Comparison of ENCODE assay signal across 22 cellular contexts in the genomic region with DNA sequence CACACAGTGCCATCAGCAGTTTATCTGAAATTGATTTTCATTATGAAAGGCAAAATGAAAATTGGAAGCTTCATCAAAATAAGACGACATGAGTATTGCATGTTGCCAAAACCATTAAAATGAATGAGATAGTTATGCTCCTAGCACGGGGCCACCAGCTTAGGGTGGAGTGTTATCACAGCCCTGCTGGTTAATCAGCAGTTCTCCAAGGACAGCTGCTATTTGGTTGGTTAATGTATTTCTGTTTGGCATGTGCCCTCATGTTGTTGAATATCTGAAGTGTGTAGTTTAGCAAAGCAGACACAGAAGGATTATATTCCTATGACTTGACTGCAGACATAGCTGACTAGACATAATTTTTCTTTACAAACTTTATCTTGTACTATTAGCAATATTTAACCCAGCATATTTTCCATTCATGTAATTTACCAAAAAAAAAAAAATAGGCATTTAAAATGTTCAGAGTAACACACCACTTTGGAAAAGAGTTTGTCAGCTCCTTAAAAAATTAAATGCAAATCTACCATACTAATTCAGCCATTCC.
"Had no signal": no experiment of that assay in that cellular context is flagged by ENCODE, and none has a peak within 500 bp of the region (broad histone marks: within the 10 kb centered on the region; RNA-seq: fewer than 3 reads in every experiment).

No MANE protein-coding gene starts in this region.

- H3K27ac ChIP-seq: breast epithelium, esophagus muscularis mucosa, gastrocnemius medialis, neural progenitor cell, thoracic aorta had no signal

- ATAC-seq: activated CD4-positive, alpha-beta T cell treated with anti-CD3 and anti-CD28 coated beads for 36 hours; activated T-helper 17 cell treated with anti-CD3 and anti-CD28 coated beads, Interleukin-2, amount 50 U/mL, for 72 hours; gastrocnemius medialis; left colon; naive thymus-derived CD8-positive, alpha-beta T cell had no signal

- H3K9me3 ChIP-seq: breast epithelium, esophagus muscularis mucosa, gastrocnemius medialis, thoracic aorta had no signal

- H3K9ac ChIP-seq: neural progenitor cell had no signal

- H3K27me3 ChIP-seq: breast epithelium, esophagus muscularis mucosa, gastrocnemius medialis, neural progenitor cell had no signal

- H3K4me1 ChIP-seq: breast epithelium, esophagus muscularis mucosa, gastrocnemius medialis, neural progenitor cell had no signal

- H3K4me3 ChIP-seq: breast epithelium, esophagus muscularis mucosa, gastrocnemius medialis, lung, neural progenitor cell, thoracic aorta had no signal

- DNase-seq: activated B cell treated with CpG ODN at 0.5 μM for 24 hours; activated CD4-positive, alpha-beta T cell treated with anti-CD3 and anti-CD28 coated beads for 36 hours; activated CD4-positive, alpha-beta T cell treated with anti-CD3 and anti-CD28 coated beads, Interleukin-2, amount 50 U/mL, for 4 hours; activated CD8-positive, alpha-beta memory T cell treated with anti-CD3 and anti-CD28 coated beads for 24 hours; activated CD8-positive, alpha-beta memory T cell treated with anti-CD3 and anti-CD28 coated beads, Interleukin-2, amount 50 U/mL, for 4 hours; activated naive CD8-positive, alpha-beta T cell treated with anti-CD3 and anti-CD28 coated beads for 36 hours; activated T-cell treated with anti-CD3 and anti-CD28 coated beads, Interleukin-2, amount 50 U/mL, for 24 hours; effector memory CD4-positive, alpha-beta T cell; gastrocnemius medialis; head of caudate nucleus; islet precursor cell; left colon; naive thymus-derived CD8-positive, alpha-beta T cell; stimulated activated CD4-positive, alpha-beta T cell treated with anti-CD3 and anti-CD28 coated beads, Interleukin-4, amount 100 ng/mL, for 24 hours; stimulated activated naive CD4-positive, alpha-beta T cell treated with Interleukin-2 at 50 U/mL for 16 hours; T1000 had no signal

- H3K36me3 ChIP-seq: breast epithelium, esophagus muscularis mucosa, gastrocnemius medialis, neural progenitor cell, thoracic aorta had no signal
